In the genomic region with DNA sequence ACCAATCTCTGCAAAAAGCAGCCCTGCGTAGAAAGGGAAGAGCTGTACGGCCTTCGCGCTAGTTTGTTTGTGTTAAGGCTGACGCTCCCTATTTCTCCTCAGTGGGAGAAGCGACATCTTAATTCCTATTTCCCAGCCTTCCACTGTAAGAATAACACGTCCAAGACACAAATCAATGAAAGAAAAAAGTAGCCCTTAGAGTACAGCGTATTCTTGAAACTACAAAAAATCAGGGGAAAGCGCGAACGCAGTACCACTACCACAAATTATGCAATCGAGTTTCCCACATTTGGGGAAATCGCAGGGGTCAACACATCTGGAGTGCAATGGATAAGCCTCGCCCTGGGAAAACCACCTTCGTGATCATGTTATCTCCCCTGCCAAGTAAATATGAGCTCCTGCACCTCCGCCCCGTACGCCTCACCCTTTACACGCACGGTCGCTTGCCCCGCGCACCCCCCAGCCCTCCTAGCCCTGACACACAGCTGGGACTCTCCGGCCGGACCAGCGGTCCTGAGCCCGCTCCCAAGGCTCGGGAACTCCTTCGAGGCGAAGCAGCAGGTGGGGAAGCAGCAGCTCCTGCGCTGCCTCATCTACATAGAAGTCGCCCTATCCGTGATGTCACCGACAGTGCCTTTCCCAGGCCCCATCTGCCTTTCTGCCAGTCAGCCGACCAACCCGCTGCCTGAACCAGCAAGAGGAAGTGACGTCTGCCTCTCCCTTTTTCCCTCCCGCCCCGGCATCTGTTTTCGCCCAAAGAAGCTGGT, we compare ENCODE assay signal across 8 cellular contexts.
A peak's percentile ranks its signal among the peaks of the same experiment; 100 is the strongest.
DNase-seq lines count a peak whose midpoint lies in the region; ATAC-seq and TF ChIP-seq lines count a peak whose summit lies in the region.

No MANE protein-coding gene starts in this region.

- H3K4me1 Mint-ChIP-seq in endothelial cell (ENCODE audit: unreplicated experiment) = peaks cover 39% of the 10 kb centered on the region

- H3K9me3 Mint-ChIP-seq in endothelial cell (ENCODE audit: unreplicated experiment) = no peaks in the 10 kb centered on the region

- H3K27me3 Mint-ChIP-seq in endothelial cell (ENCODE audit: unreplicated experiment) = peaks cover 10% of the 10 kb centered on the region

- no peak for TF ChIP-seq CTCF in endothelial cell (IDR thresholded peaks at IDR 0.05; ENCODE audit: unreplicated experiment)

- DNase-seq in G401 (ENCODE audit: low spot score) (peak; percentile 94), NCI-H82 treated with DMSO at 0.1 percent for 48 hours (lab: John Stamatoyannopoulos, UW; ENCODE audit: unreplicated experiment) (peak; percentile 92), endothelial cell (ENCODE audit: low spot score) (peak; percentile 66), mesenteric fat pad (ENCODE audit: low spot score) (peak; percentile 92)
- DNase-seq in activated CD8-positive, alpha-beta memory T cell treated with anti-CD3 and anti-CD28 coated beads, Interleukin-2, amount 50 U/mL, for 48 hours = peak; percentile 91
- DNase-seq in stimulated activated CD8-positive, alpha-beta memory T cell treated with anti-CD3 and anti-CD28 coated beads, Interleukin-12 subunit alpha, Interleukin-12 subunit beta, amount 100 ng/mL, for 24 hours (ENCODE audit: extremely low read depth) = peak; percentile 76

- in situ Hi-C loops in G401 (cut with HindIII; ENCODE audit: low sequenced_read_pairs) = no loop called here

- H3K4me3 Mint-ChIP-seq in endothelial cell (ENCODE audit: unreplicated experiment) = peak overlapping the region; percentile 88

- no peaks in the 10 kb centered on the region for H3K36me3 Mint-ChIP-seq in endothelial cell (ENCODE audit: low read depth, unreplicated experiment)

- H3K27ac Mint-ChIP-seq in endothelial cell (ENCODE audit: unreplicated experiment) = peak overlapping the region; percentile 91

- ATAC-seq in HG02678 (IDR thresholded peaks at IDR 0.05; ENCODE audit: unreplicated experiment) (peak; percentile 76), HG02623 (IDR thresholded peaks at IDR 0.05; ENCODE audit: unreplicated experiment) (no peak)
